Comparison of ENCODE assay signal across 27 cellular contexts in the genomic region with DNA sequence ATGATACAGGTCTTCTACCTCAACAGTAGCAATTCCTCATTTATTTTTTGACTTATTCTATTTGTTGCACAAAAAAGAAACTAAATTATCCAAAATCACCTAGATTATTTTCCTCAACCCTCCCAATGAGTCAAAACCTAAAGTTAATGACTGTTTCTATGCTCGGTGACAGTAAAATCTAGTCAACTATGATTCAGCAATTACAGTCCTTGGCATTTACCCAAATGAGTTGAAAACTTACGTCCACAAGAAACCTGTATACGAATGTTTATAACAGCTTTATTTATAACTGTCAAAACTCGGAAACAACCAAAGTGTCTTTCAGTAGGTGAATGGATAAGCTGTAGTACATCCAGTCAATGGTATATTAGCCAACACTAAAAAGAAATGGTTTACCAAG.
"Had no signal": no experiment of that assay in that cellular context is flagged by ENCODE, and none has a peak within 500 bp of the region (broad histone marks: within the 10 kb centered on the region; RNA-seq: fewer than 3 reads in every experiment).

No MANE protein-coding gene starts in this region.

- H3K36me3 ChIP-seq: lower lobe of right lung, ovary, right atrium auricular region, right lobe of liver, stomach, thyroid gland, transverse colon, upper lobe of left lung, vagina had no signal

- H3K4me2 ChIP-seq: smooth muscle cell had no signal

- H3K9me3 Mint-ChIP-seq: mesothelial cell of epicardium, naive B cell, nephron progenitor cell had no signal

- H3K4me1 ChIP-seq: lower lobe of right lung, right atrium auricular region, right lobe of liver, stomach, testis, thyroid gland, transverse colon, upper lobe of left lung, vagina had no signal

- H3K36me3 Mint-ChIP-seq: mesothelial cell of epicardium; naive B cell; natural killer cell; stimulated activated naive B cell treated with anti-CD40 and anti-IgM and Interleukin-4, amounts not matched to agents 10 μg/mL and 1 μg/mL and 100 μg/mL, for 72 hours had no signal

- DNase-seq: hippocampal formation; kidney glomerular epithelial cell; left cardiac atrium; left ventricle myocardium superior; lower lobe of right lung; mesendoderm; naive B cell; natural killer cell; nephron progenitor cell; ovary; right lobe of liver; stimulated activated CD4-positive, alpha-beta T cell treated with anti-CD3 and anti-CD28 coated beads, Interleukin-1b, Interleukin-23, amount 100 ng/mL, for 48 hours; stimulated activated CD4-positive, alpha-beta T cell treated with anti-CD3 and anti-CD28 coated beads, Interleukin-2, amount 100 ng/mL, for 48 hours; stimulated activated CD4-positive, alpha-beta T cell treated with anti-CD3 and anti-CD28 coated beads, Interleukin-4, amount 100 ng/mL, for 4 hours; stimulated activated CD8-positive, alpha-beta memory T cell treated with anti-CD3 and anti-CD28 coated beads, Interleukin-4, amount 100 ng/mL, for 48 hours; stimulated activated naive B cell treated with anti-CD40 and anti-IgM and Interleukin-4, amounts not matched to agents 10 μg/mL and 1 μg/mL and 100 μg/mL, for 72 hours; stimulated activated naive CD8-positive, alpha-beta T cell treated with anti-CD3 and anti-CD28 coated beads, Interleukin-15, Interleukin-2, amounts not matched to agents 100 U/mL and 50 U/mL, for 24 hours; stomach; testis; thyroid gland; transverse colon; upper lobe of left lung had no signal

- H3K4me3 ChIP-seq: lower lobe of right lung, ovary, right atrium auricular region, right lobe of liver, smooth muscle cell, stomach, testis, thyroid gland, transverse colon, upper lobe of left lung, vagina had no signal

- H3K27ac ChIP-seq: lower lobe of right lung, ovary, right atrium auricular region, right lobe of liver, stomach, testis, thyroid gland, transverse colon, upper lobe of left lung, vagina had no signal

- H3K27me3 ChIP-seq: ovary, right atrium auricular region, right lobe of liver, stomach, testis, thyroid gland, transverse colon, upper lobe of left lung, vagina had no signal

- H3K4me1 Mint-ChIP-seq: naive B cell; natural killer cell; nephron progenitor cell; stimulated activated naive B cell treated with anti-CD40 and anti-IgM and Interleukin-4, amounts not matched to agents 10 μg/mL and 1 μg/mL and 100 μg/mL, for 72 hours had no signal

- H3K27ac Mint-ChIP-seq: mesothelial cell of epicardium; naive B cell; natural killer cell; nephron progenitor cell; progenitor cell of endocrine pancreas; stimulated activated naive B cell treated with anti-CD40 and anti-IgM and Interleukin-4, amounts not matched to agents 10 μg/mL and 1 μg/mL and 100 μg/mL, for 72 hours had no signal

- H3K4me3 Mint-ChIP-seq: mesothelial cell of epicardium; naive B cell; natural killer cell; nephron progenitor cell; stimulated activated naive B cell treated with anti-CD40 and anti-IgM and Interleukin-4, amounts not matched to agents 10 μg/mL and 1 μg/mL and 100 μg/mL, for 72 hours had no signal

- H3K27me3 Mint-ChIP-seq: naive B cell; progenitor cell of endocrine pancreas; stimulated activated naive B cell treated with anti-CD40 and anti-IgM and Interleukin-4, amounts not matched to agents 10 μg/mL and 1 μg/mL and 100 μg/mL, for 72 hours had no signal

- H3K9me3 ChIP-seq: lower lobe of right lung, ovary, right atrium auricular region, right lobe of liver, stomach, testis, thyroid gland, transverse colon, upper lobe of left lung, vagina had no signal
